In genomic region chr15:38257676-38258075, GRCh38 we compare ENCODE assay signal across 1 cellular context.
TF ChIP-seq lines count a peak whose summit lies in the region.

No MANE protein-coding gene starts in this region.

TF ChIP-seq in WTC11, 78 proteins besides CTCF, POLR2A, EP300 and RAD21 (continued from another document):
- TF ChIP-seq E2F5 (CRISPR knock-in tag; IDR thresholded peaks at IDR 0.05) = no peak
